8 cellular contexts compared by ENCODE assay signal in the genomic region with DNA sequence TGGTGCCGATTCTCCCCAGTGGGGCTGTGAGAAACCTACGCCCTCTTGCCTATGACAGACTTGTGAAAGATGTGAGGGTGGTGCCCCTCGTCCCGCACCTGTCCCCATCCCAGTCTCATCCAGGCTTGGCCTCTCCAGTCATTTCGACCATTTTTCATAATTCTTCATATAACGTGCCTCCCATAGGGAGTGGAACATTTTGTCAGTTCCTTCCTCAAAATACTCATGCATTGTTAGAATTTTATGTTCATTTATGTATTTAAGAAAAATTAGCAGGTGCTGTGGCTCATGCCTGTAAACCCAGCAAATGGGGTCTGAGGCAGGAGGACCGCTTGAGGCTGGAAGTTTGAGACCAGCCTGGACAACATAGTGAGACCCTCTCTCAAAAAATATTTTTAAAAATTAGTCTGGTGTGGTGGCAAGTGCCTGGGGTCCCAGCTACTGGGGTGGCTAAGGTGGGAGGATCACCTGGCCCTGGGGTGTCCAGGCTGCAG. TPM values are rescaled to one million over a fixed set of nuclear protein-coding genes. Genes with fewer than 3 reads are reported as not detected.
A peak's percentile ranks its signal among the peaks of the same experiment; 100 is the strongest.
DNase-seq lines count a peak whose midpoint lies in the region; ATAC-seq and TF ChIP-seq lines count a peak whose summit lies in the region.

No MANE protein-coding gene starts in this region.

- ATAC-seq in GM18498 (IDR thresholded peaks at IDR 0.05; ENCODE audit: unreplicated experiment), result peak; percentile 3
- no peak for ATAC-seq in GM18858 (IDR thresholded peaks at IDR 0.05; ENCODE audit: unreplicated experiment)
- ATAC-seq in GM19452 (IDR thresholded peaks at IDR 0.05; ENCODE audit: unreplicated experiment), result no peak

- H3K9me3 ChIP-seq in SJCRH30 (replicated peaks), result 0 out of 2 replicates have a peak, but pooled peaks cover 3% of the 10 kb centered on the region
- peaks cover 0 to 8% (median 6%) of the 10 kb centered on the region in 4 donors for H3K9me3 ChIP-seq in esophagus muscularis mucosa
- no peaks in the 10 kb centered on the region for H3K9me3 ChIP-seq in skeletal muscle satellite cell (replicated peaks; ENCODE audit: low read length)

- TF ChIP-seq POLR2A in esophagus muscularis mucosa (IDR thresholded peaks at IDR 0.05; ENCODE audit: low read depth), result no peak

- WGBS in esophagus muscularis mucosa, result 72% methylated on average over 7 of the region's 7 CpGs

- no peak overlapping the region for H3K9ac ChIP-seq in skeletal muscle satellite cell (ENCODE audit: low read depth, low read length)

- no peaks in the 10 kb centered on the region for H3K4me1 ChIP-seq in SJCRH30
- H3K4me1 ChIP-seq in esophagus muscularis mucosa, result peaks cover 7 to 24% (median 13%) of the 10 kb centered on the region in 4 donors
- no peaks in the 10 kb centered on the region for H3K4me1 ChIP-seq in skeletal muscle satellite cell (ENCODE audit: control insufficient read depth, insufficient read depth, low read length)

- intact Hi-C loops in esophagus muscularis mucosa (cut with DNase I), result no loop called here

- no peak for TF ChIP-seq CTCF in esophagus muscularis mucosa (IDR thresholded peaks at IDR 0.05)

- peak overlapping the region; percentile 29 for H3K4me2 ChIP-seq in skeletal muscle satellite cell (ENCODE audit: low read length)

- H3K36me3 ChIP-seq in SJCRH30, result peaks cover 17% of the 10 kb centered on the region
- peaks cover 0 to 27% (median 13%) of the 10 kb centered on the region in 4 donors for H3K36me3 ChIP-seq in esophagus muscularis mucosa
- H3K36me3 ChIP-seq in skeletal muscle satellite cell (ENCODE audit: insufficient read depth, low read length), result peaks cover 5% of the 10 kb centered on the region

- H3K27ac ChIP-seq in SJCRH30, result peak overlapping the region; percentile 13; the same call in 1 of the 2 replicates
- peak overlapping the region; percentile 79 to 89 (median 83) for H3K27ac ChIP-seq in esophagus muscularis mucosa (replicated peaks in 1 of 4)

- H3K27me3 ChIP-seq in SJCRH30 (no peaks in the 10 kb centered on the region), esophagus muscularis mucosa (peaks cover 0 to 3% (median 0%) of the 10 kb centered on the region in 4 donors), skeletal muscle satellite cell (ENCODE audit: control insufficient read depth, insufficient read depth, low read length) (peaks cover 11% of the 10 kb centered on the region)

- no peak for TF ChIP-seq EP300 in esophagus muscularis mucosa (IDR thresholded peaks at IDR 0.05)

- DNase-seq in SJCRH30 (no peak), esophagus muscularis mucosa (ENCODE audit: extremely low spot score) (no peak), NCI-H524 (lab: John Stamatoyannopoulos, UW) (no peak), KG1 (lab: John Stamatoyannopoulos, UW) (no peak)

- H3K4me3 ChIP-seq in SJCRH30, result peak overlapping the region; percentile 30
- peak overlapping the region; percentile 76 to 96 (median 84) for H3K4me3 ChIP-seq in esophagus muscularis mucosa
- H3K4me3 ChIP-seq in skeletal muscle satellite cell (ENCODE audit: low read length), result peak overlapping the region; percentile 54

RNA-seq across cellular contexts. Expression of a gene that starts 0.8 kb away (rescaled TPM):
- 175 and 202 TPM in 2 replicates for total RNA-seq in SJCRH30 (2014; rRNA removed; shearing (Covaris generic))
- 10 to 100 TPM; 21.2 to 41.5 (median 30.6) TPM for total RNA-seq in esophagus muscularis mucosa
- 25.6 and 33.9 TPM in 2 replicates for total RNA-seq in skeletal muscle satellite cell (2012; rRNA removed)

RNA-seq across cellular contexts. Expression of a gene that starts 19.7 kb away (rescaled TPM):
- total RNA-seq in SJCRH30 (2014; rRNA removed; shearing (Covaris generic)), result 0.15 and 0.16 TPM in 2 replicates
- total RNA-seq in esophagus muscularis mucosa, result under 1 TPM in 2 of 4 donors, not detected in 2; 0.23 to 0.58 TPM
- not detected in 2 replicates for total RNA-seq in skeletal muscle satellite cell (2012; rRNA removed)

RNA-seq across cellular contexts. Expression of a gene that starts 42.8 kb away (rescaled TPM):
- 13.4 and 13.7 TPM in 2 replicates for total RNA-seq in SJCRH30 (2014; rRNA removed; shearing (Covaris generic))
- total RNA-seq in esophagus muscularis mucosa, result 10 to 100 TPM in 3 of 4 donors, 1 to 10 TPM in 1; 9.6 to 36.4 (median 24.6) TPM
- 8.5 and 11.7 TPM in 2 replicates for total RNA-seq in skeletal muscle satellite cell (2012; rRNA removed)

RNA-seq across cellular contexts. Expression of a gene that starts 44.6 kb away (rescaled TPM):
- total RNA-seq in SJCRH30 (2014; rRNA removed; shearing (Covaris generic)), result not detected in 2 replicates
- total RNA-seq in esophagus muscularis mucosa, result 10 to 100 TPM in 1 of 4 donors, 1 to 10 TPM in 3; 4.1 to 12.2 (median 6.8) TPM
- total RNA-seq in skeletal muscle satellite cell (2012; rRNA removed), result 6.1 and 8.5 TPM in 2 replicates

Comparison
In these comparisons a context has a peak if more than half of its experiments do, and no peak if none do; other contexts are left out.
1. H3K4me3 ChIP-seq: peak in every context shown above with its lines; median percentile 84 in esophagus muscularis mucosa; 54 in skeletal muscle satellite cell; 30 in SJCRH30.